20 cellular contexts compared by ENCODE assay signal in the genomic region with DNA sequence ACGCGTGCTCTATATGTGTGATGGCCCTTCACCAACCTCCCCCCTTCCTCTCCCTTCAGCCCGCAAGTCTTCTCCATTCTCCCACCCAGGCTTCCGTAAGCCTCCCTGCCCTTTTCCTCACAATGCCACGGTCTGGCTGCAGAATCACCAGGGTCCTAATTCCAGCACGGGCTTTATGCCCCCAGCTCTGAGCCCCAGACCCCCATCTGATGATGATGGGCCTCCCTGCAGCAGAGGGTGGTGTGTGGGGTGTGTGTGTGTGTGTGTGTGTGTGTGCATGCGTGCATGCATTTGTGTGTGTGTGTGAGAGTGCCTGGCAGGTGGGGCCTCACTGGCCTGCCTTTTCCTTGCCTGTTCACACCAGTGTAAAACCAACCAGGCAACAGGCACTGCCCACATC.
DNase-seq lines count a peak whose midpoint lies in the region; ATAC-seq and TF ChIP-seq lines count a peak whose summit lies in the region.
"Had no signal": no experiment of that assay in that cellular context is flagged by ENCODE, and none has a peak within 500 bp of the region (broad histone marks: within the 10 kb centered on the region; RNA-seq: fewer than 3 reads in every experiment).

No MANE protein-coding gene starts in this region.

- no peak for TF ChIP-seq CTCF in CD14-positive monocyte (IDR thresholded peaks at IDR 0.05)

- peaks cover 1% of the 10 kb centered on the region for H3K27me3 Mint-ChIP-seq in activated CD4-positive, alpha-beta memory T cell treated with anti-CD3 and anti-CD28 coated beads for 36 hours
- peaks cover 10% of the 10 kb centered on the region for H3K27me3 Mint-ChIP-seq in activated CD4-positive, alpha-beta memory T cell treated with anti-CD3 and anti-CD28 coated beads, Interleukin-2, amount 10 ng/mL, durations not matched to agents 7 days and 5 days
- peaks cover 0 to 2% (median 0%) of the 10 kb centered on the region in 3 donors for H3K27me3 Mint-ChIP-seq in CD14-positive monocyte (ENCODE audit: low read depth in 3 of 3)

- H3K9me3 Mint-ChIP-seq in activated CD4-positive, alpha-beta memory T cell treated with anti-CD3 and anti-CD28 coated beads for 36 hours, result no peaks in the 10 kb centered on the region
- H3K9me3 Mint-ChIP-seq in activated CD4-positive, alpha-beta memory T cell treated with anti-CD3 and anti-CD28 coated beads, Interleukin-2, amount 10 ng/mL, durations not matched to agents 7 days and 5 days, result peaks cover 3% of the 10 kb centered on the region
- H3K9me3 Mint-ChIP-seq in CD14-positive monocyte, result peaks cover 0 to 2% (median 0%) of the 10 kb centered on the region in 7 donors
- H3K9me3 Mint-ChIP-seq: CD8-positive, alpha-beta T cell had no signal

- intact Hi-C loops in activated CD4-positive, alpha-beta memory T cell treated with anti-CD3 and anti-CD28 coated beads for 36 hours (cut with micrococcal nuclease), result no loop called here
- intact Hi-C loops in CD14-positive monocyte (cut with micrococcal nuclease) (loop anchor here in 1 of 2 donors (10.0 kb wide), 1 partner anchor 164 kb away; no protein-coding TSS in a partner anchor), sciatic nerve (cut with DNase I) (no loop called here)

- no peaks in the 10 kb centered on the region for H3K36me3 Mint-ChIP-seq in activated CD4-positive, alpha-beta memory T cell treated with anti-CD3 and anti-CD28 coated beads for 36 hours
- no peaks in the 10 kb centered on the region for H3K36me3 Mint-ChIP-seq in activated CD4-positive, alpha-beta memory T cell treated with anti-CD3 and anti-CD28 coated beads, Interleukin-2, amount 10 ng/mL, durations not matched to agents 7 days and 5 days (ENCODE audit: low read depth)
- H3K36me3 Mint-ChIP-seq in CD14-positive monocyte, result peaks cover 0 to 2% of the 10 kb centered on the region in 2 donors
- H3K36me3 Mint-ChIP-seq: CD8-positive, alpha-beta T cell had no signal

- ATAC-seq in left lobe of liver (no peak), sciatic nerve (no peak), GM18505 (IDR thresholded peaks at IDR 0.05; ENCODE audit: unreplicated experiment) (no peak)
- ATAC-seq: CD8-positive, alpha-beta T cell had no signal

- H3K4me3 Mint-ChIP-seq in activated CD4-positive, alpha-beta memory T cell treated with anti-CD3 and anti-CD28 coated beads for 36 hours, result no peak overlapping the region
- H3K4me3 Mint-ChIP-seq in activated CD4-positive, alpha-beta memory T cell treated with anti-CD3 and anti-CD28 coated beads, Interleukin-2, amount 10 ng/mL, durations not matched to agents 7 days and 5 days, result no peak overlapping the region
- no peak overlapping the region for H3K4me3 Mint-ChIP-seq in CD14-positive monocyte
- H3K4me3 Mint-ChIP-seq: CD8-positive, alpha-beta T cell had no signal

- H3K27ac Mint-ChIP-seq in activated CD4-positive, alpha-beta memory T cell treated with anti-CD3 and anti-CD28 coated beads for 36 hours, result no peak overlapping the region
- H3K27ac Mint-ChIP-seq in activated CD4-positive, alpha-beta memory T cell treated with anti-CD3 and anti-CD28 coated beads, Interleukin-2, amount 10 ng/mL, durations not matched to agents 7 days and 5 days, result no peak overlapping the region
- no peak overlapping the region for H3K27ac Mint-ChIP-seq in CD14-positive monocyte
- H3K27ac Mint-ChIP-seq: CD8-positive, alpha-beta T cell had no signal

- H3K4me1 Mint-ChIP-seq in activated CD4-positive, alpha-beta memory T cell treated with anti-CD3 and anti-CD28 coated beads for 36 hours (ENCODE audit: low read depth), result no peaks in the 10 kb centered on the region
- no peaks in the 10 kb centered on the region for H3K4me1 Mint-ChIP-seq in activated CD4-positive, alpha-beta memory T cell treated with anti-CD3 and anti-CD28 coated beads, Interleukin-2, amount 10 ng/mL, durations not matched to agents 7 days and 5 days
- H3K4me1 Mint-ChIP-seq in CD14-positive monocyte, result peaks cover 18% of the 10 kb centered on the region

- peak; percentile 1 for DNase-seq in activated CD4-positive, alpha-beta memory T cell treated with anti-CD3 and anti-CD28 coated beads for 36 hours
- no peak for DNase-seq in activated CD4-positive, alpha-beta memory T cell treated with anti-CD3 and anti-CD28 coated beads, Interleukin-2, amount 10 ng/mL, durations not matched to agents 7 days and 5 days
- peak; percentile 1 for DNase-seq in CD14-positive monocyte (ENCODE audit: low spot score)
- DNase-seq in left lobe of liver (ENCODE audit: low spot score), result peak; percentile 31
- DNase-seq in sciatic nerve (ENCODE audit: low spot score), result peak; percentile 7
- no peak for DNase-seq in NCI-H1417 treated with DMSO at 0.1 percent for 48 hours (lab: John Stamatoyannopoulos, UW)
- DNase-seq in NCI-H128 (lab: John Stamatoyannopoulos, UW; ENCODE audit: unreplicated experiment), result no peak
- DNase-seq: ACHN; DMS153; KG1; NCI-H1092 treated with DMSO at 0.1 percent for 48 hours; NCI-H2081; NCI-H2171; NCI-H345; NCI-H524; NCI-H774; NK-92 treated with Interleukin-12 subunit alpha and Interleukin-12 subunit beta, amount 100 ng/mL, for 24 hours; SIG-M5 had no signal

- POLR2A ChIA-PET in activated CD4-positive, alpha-beta memory T cell treated with anti-CD3 and anti-CD28 coated beads for 36 hours (lab: Charles Lee), result no interaction called here
- POLR2A ChIA-PET in activated CD4-positive, alpha-beta memory T cell treated with anti-CD3 and anti-CD28 coated beads, Interleukin-2, amount 10 ng/mL, durations not matched to agents 7 days and 5 days (lab: Charles Lee), result no interaction called here

- CTCF ChIA-PET in activated CD4-positive, alpha-beta memory T cell treated with anti-CD3 and anti-CD28 coated beads for 36 hours (lab: Charles Lee), result no interaction called here
- CTCF ChIA-PET in activated CD4-positive, alpha-beta memory T cell treated with anti-CD3 and anti-CD28 coated beads, Interleukin-2, amount 10 ng/mL, durations not matched to agents 7 days and 5 days (lab: Charles Lee), result interaction anchor here (1.6 kb wide), 1 partner anchor 80 kb away, joined by 4 read pairs; no protein-coding TSS in a partner anchor

- TF ChIP-seq POLR2A in GM18505 (IDR thresholded peaks at IDR 0.05; ENCODE audit: borderline replicate concordance, extremely low read depth, insufficient read depth, insufficient read length), result no peak

Comparison
In these comparisons a context has a peak if more than half of its experiments do, and no peak if none do; other contexts are left out.
1. DNase-seq: peak in activated CD4-positive, alpha-beta memory T cell treated with anti-CD3 and anti-CD28 coated beads for 36 hours (single experiment), CD14-positive monocyte (single experiment), left lobe of liver (single experiment) and sciatic nerve (single experiment); none in activated CD4-positive, alpha-beta memory T cell treated with anti-CD3 and anti-CD28 coated beads, Interleukin-2, amount 10 ng/mL, durations not matched to agents 7 days and 5 days (single experiment), NCI-H1417 treated with DMSO at 0.1 percent for 48 hours (single experiment) and NCI-H128 (single experiment).